1 cellular context compared by ENCODE assay signal in genomic region chr12:63844391-63845341, GRCh38.
TF ChIP-seq lines count a peak whose summit lies in the region.

Gene SRGAP1 (plus strand): TSS chr12:63844700. CDS start chr12:63844817, 117 bp downstream.

TF ChIP-seq in GM23338, 12 proteins besides CTCF, POLR2A, EP300 and RAD21 (continued from another document):
- TF ChIP-seq ZNF462 (CRISPR knock-in tag; IDR thresholded peaks at IDR 0.05) (no peak), ZNF114 (CRISPR knock-in tag; IDR thresholded peaks at IDR 0.05) (no peak), EZH2 (IDR thresholded peaks at IDR 0.05; ENCODE audit: low read depth, unreplicated experiment) (no peak), CREB1 (CRISPR knock-in tag; IDR thresholded peaks at IDR 0.05; ENCODE audit: low read depth) (no peak)
- TF ChIP-seq, protein P1, sequence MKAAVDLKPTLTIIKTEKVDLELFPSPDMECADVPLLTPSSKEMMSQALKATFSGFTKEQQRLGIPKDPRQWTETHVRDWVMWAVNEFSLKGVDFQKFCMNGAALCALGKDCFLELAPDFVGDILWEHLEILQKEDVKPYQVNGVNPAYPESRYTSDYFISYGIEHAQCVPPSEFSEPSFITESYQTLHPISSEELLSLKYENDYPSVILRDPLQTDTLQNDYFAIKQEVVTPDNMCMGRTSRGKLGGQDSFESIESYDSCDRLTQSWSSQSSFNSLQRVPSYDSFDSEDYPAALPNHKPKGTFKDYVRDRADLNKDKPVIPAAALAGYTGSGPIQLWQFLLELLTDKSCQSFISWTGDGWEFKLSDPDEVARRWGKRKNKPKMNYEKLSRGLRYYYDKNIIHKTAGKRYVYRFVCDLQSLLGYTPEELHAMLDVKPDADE (IDR thresholded peaks at IDR 0.05) = no peak
TF ChIP-seq in GM23338: peak in this region for 0.
